In the genomic region with DNA sequence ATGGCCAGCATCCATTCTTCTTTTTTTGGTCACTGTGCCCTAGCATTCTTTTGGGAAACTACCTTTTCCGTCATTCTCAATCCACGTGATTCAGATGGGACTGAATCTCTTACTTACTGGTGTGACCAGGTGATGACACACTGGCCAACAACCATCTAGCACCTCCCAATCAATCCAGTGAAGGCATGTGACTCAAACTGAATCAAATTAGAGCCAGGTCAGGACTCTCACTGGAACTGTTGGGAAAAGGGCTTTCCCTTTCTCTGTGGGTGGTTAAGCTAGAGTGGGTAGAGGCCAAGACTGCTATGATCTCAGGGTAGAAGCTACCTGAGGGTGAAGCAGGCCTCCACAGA, we compare ENCODE assay signal across 10 cellular contexts. TPM values are rescaled to one million over a fixed set of nuclear protein-coding genes. Genes with fewer than 3 reads are reported as not detected.
DNase-seq lines count a peak whose midpoint lies in the region; ATAC-seq and TF ChIP-seq lines count a peak whose summit lies in the region.
"Had no signal": no experiment of that assay in that cellular context is flagged by ENCODE, and none has a peak within 500 bp of the region (broad histone marks: within the 10 kb centered on the region; RNA-seq: fewer than 3 reads in every experiment).

No MANE protein-coding gene starts in this region.

- 91% methylated on average over 2 of the region's 2 CpGs for WGBS in mesenchymal stem cell

- H3K27ac ChIP-seq in mesenchymal stem cell (ENCODE audit: low read length, poor library complexity, severe bottlenecking): no peak overlapping the region
- H3K27ac ChIP-seq in left lung: peak overlapping the region in 1 of 2 donors; percentile 63

- TF ChIP-seq CTCF in left lung (IDR thresholded peaks at IDR 0.05): no peak

- no peak for ATAC-seq in left lung

- peak overlapping the region; percentile 2 for H4K91ac ChIP-seq in mesenchymal stem cell (ENCODE audit: low read length)

- peak overlapping the region; percentile 88 for H3K9ac ChIP-seq in mesenchymal stem cell (ENCODE audit: low read length)

- intact Hi-C loops in left lung (cut with DNase I): no loop called here

- H2AK5ac ChIP-seq in mesenchymal stem cell (ENCODE audit: low read length, severe bottlenecking): no peak overlapping the region

- no peak overlapping the region for H2BK15ac ChIP-seq in mesenchymal stem cell (ENCODE audit: low read depth, poor library complexity, severe bottlenecking)

- in situ Hi-C loops in Caki2 (cut with HindIII; ENCODE audit: low pct_unique_long_range_greater_than_20kb, low sequenced_read_pairs): no loop called here

- H4K8ac ChIP-seq in mesenchymal stem cell (ENCODE audit: low read length): peak overlapping the region; percentile 96

- H3K4me1 Mint-ChIP-seq in activated naive CD8-positive, alpha-beta T cell (ENCODE audit: low read depth): peaks cover 15% of the 10 kb centered on the region

- H3K36me3 ChIP-seq in mesenchymal stem cell (ENCODE audit: control insufficient read depth in 1 of 2, insufficient read depth in 2 of 2, low read depth in 1 of 2, low read length in 2 of 2): no peaks in the 10 kb centered on the region
- no peaks in the 10 kb centered on the region for H3K36me3 ChIP-seq in left lung

- H3K79me1 ChIP-seq in mesenchymal stem cell (replicated peaks; ENCODE audit: low read length, poor library complexity, severe bottlenecking): no peaks in the 10 kb centered on the region

- H3K9me3 Mint-ChIP-seq in activated naive CD8-positive, alpha-beta T cell (ENCODE audit: low read depth): no peaks in the 10 kb centered on the region

- no peaks in the 10 kb centered on the region for H3K27me3 ChIP-seq in mesenchymal stem cell (ENCODE audit: control insufficient read depth in 1 of 2, insufficient read depth in 1 of 2, low read length in 2 of 2)
- H3K27me3 ChIP-seq in left lung: no peaks in the 10 kb centered on the region

- H3K36me3 Mint-ChIP-seq in activated naive CD8-positive, alpha-beta T cell: no peaks in the 10 kb centered on the region

- H3K4me1 ChIP-seq in mesenchymal stem cell (ENCODE audit: control insufficient read depth, insufficient read depth, low read depth, low read length): peaks cover 3% of the 10 kb centered on the region
- H3K4me1 ChIP-seq in left lung: peaks cover 0 to 6% of the 10 kb centered on the region in 2 donors

- H2BK12ac ChIP-seq in mesenchymal stem cell (ENCODE audit: low read length in 2 of 2): peak overlapping the region; percentile 10 to 61

- no peak overlapping the region for H3K18ac ChIP-seq in mesenchymal stem cell (ENCODE audit: low read depth in 1 of 2, low read length in 2 of 2)

- H2AFZ ChIP-seq in mesenchymal stem cell (ENCODE audit: low read depth, low read length): no peak overlapping the region

- H2BK120ac ChIP-seq in mesenchymal stem cell (ENCODE audit: low read depth, low read length): no peak overlapping the region

- H3K14ac ChIP-seq in mesenchymal stem cell (ENCODE audit: low read length in 2 of 2): no peak overlapping the region

- H3K4me3 ChIP-seq in mesenchymal stem cell (ENCODE audit: insufficient read depth in 1 of 2, low read depth in 1 of 2, low read length in 2 of 2) (peak overlapping the region in 1 of 2 experiments; percentile 48), left lung (no peak overlapping the region)

- peak overlapping the region; percentile 66 for H3K27ac Mint-ChIP-seq in activated naive CD8-positive, alpha-beta T cell

- H3K4me2 ChIP-seq in mesenchymal stem cell (ENCODE audit: low read length, poor library complexity, severe bottlenecking): no peak overlapping the region

- H3K4ac ChIP-seq in mesenchymal stem cell (ENCODE audit: low read depth in 1 of 2, low read length in 2 of 2): no peak overlapping the region

- DNase-seq in Caki2 (ENCODE audit: low read depth) (peak; percentile 95), HT1080 (ENCODE audit: low read depth) (peak; percentile 77), mesenchymal stem cell (peak; percentile 18), amygdala (lab: John Stamatoyannopoulos, UW) (no peak), left lung (no peak)
- DNase-seq in central memory CD4-positive, alpha-beta T cell: no peak
- no peak for DNase-seq in activated effector memory CD4-positive, alpha-beta T cell treated with anti-CD3 and anti-CD28 coated beads, Interleukin-2, amount 50 U/mL, for 16 hours
- DNase-seq: midbrain, NCI-H774 had no signal

- H3K23ac ChIP-seq in mesenchymal stem cell (ENCODE audit: low read length in 2 of 2): no peak overlapping the region

- H2BK5ac ChIP-seq in mesenchymal stem cell (ENCODE audit: low read depth, low read length, poor library complexity, severe bottlenecking): no peak overlapping the region

- H3K4me3 Mint-ChIP-seq in activated naive CD8-positive, alpha-beta T cell: no peak overlapping the region

- no peaks in the 10 kb centered on the region for H3K27me3 Mint-ChIP-seq in activated naive CD8-positive, alpha-beta T cell

- H3K9me3 ChIP-seq in mesenchymal stem cell (ENCODE audit: control insufficient read depth, low read length) (no peaks in the 10 kb centered on the region), left lung (no peaks in the 10 kb centered on the region)

RNA-seq across cellular contexts. Expression of gene ZMYND8, which starts 36.2 kb away (rescaled TPM):
- 7.8 and 14.5 TPM in 2 replicates for total RNA-seq in Caki2 (2014; rRNA removed; shearing (Covaris generic); ENCODE audit: low replicate concordance)
- 20.1 and 23.7 TPM in 2 replicates for total RNA-seq in HT1080 (2014; rRNA removed; shearing (Covaris generic))
- polyA plus RNA-seq in HT1080 (2015; cell fraction: cytosol; rRNA removed): 27.4 and 36.6 TPM in 2 replicates
- polyA plus RNA-seq in HT1080 (2015; cell fraction: nucleus; rRNA removed): 92.5 and 97.0 TPM in 2 replicates
- polyA plus RNA-seq in mesenchymal stem cell (2013, experiment 1 of 2): 21.6 TPM
- polyA plus RNA-seq in mesenchymal stem cell (2013, experiment 2 of 2): 24.4 TPM
- 10 to 100 TPM; 38.9 to 39.8 TPM for total RNA-seq in left lung

Comparison
In these comparisons a context has a peak if more than half of its experiments do, and no peak if none do; other contexts are left out.
1. DNase-seq: peak in Caki2 (single experiment), HT1080 (single experiment) and mesenchymal stem cell (single experiment); none in amygdala (0 of 56), central memory CD4-positive, alpha-beta T cell (single experiment), activated effector memory CD4-positive, alpha-beta T cell treated with anti-CD3 and anti-CD28 coated beads, Interleukin-2, amount 50 U/mL, for 16 hours (single experiment) and left lung (0 of 2).